In the genomic region with DNA sequence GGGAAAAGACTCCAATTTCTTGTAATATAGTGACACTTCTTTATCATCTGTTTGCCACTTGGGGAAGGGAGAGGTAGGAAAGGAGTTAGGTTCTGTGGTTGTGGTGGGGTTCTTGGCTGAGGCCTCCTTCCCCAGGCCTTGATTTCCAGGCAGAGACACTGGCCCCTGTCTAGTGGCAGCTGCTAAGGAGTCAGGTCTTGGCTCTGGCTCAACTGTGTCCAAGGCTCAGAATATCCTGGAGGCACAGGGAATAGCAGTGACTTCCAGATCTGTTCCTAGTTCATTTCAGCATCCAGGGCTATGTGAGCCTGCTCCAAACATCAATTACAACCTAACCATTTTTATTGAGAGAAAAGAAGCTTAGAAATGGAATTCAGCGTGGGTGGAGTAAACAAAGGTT, we compare ENCODE assay signal across 20 cellular contexts. TPM values are rescaled to one million over a fixed set of nuclear protein-coding genes. Genes with fewer than 3 reads are reported as not detected.
"Had no signal": no experiment of that assay in that cellular context is flagged by ENCODE, and none has a peak within 500 bp of the region (broad histone marks: within the 10 kb centered on the region; RNA-seq: fewer than 3 reads in every experiment).

No MANE protein-coding gene starts in this region.

- H3K4me3 ChIP-seq: body of pancreas, hepatocyte, sigmoid colon, thyroid gland had no signal

- H3K4me2 ChIP-seq: hepatocyte had no signal

- H3K4me1 ChIP-seq: body of pancreas, sigmoid colon had no signal

- DNase-seq: activated CD4-positive, alpha-beta T cell treated with anti-CD3 and anti-CD28 coated beads for 1 hour; activated CD4-positive, alpha-beta T cell treated with anti-CD3 and anti-CD28 coated beads, Interleukin-2, amount 50 U/mL, for 1 hour; activated CD8-positive, alpha-beta T cell treated with anti-CD3 and anti-CD28 coated beads, Interleukin-2, amount 10 ng/mL, durations not matched to agents 7 days and 5 days; activated gamma-delta T cell treated with Interleukin-2 at 50 U/mL for 16 hours; anterior cingulate cortex; body of pancreas; effector memory CD4-positive, alpha-beta T cell; foreskin keratinocyte; immature natural killer cell; kidney glomerular epithelial cell; naive thymus-derived CD4-positive, alpha-beta T cell; posterior cingulate gyrus; sigmoid colon; stimulated activated CD4-positive, alpha-beta T cell treated with anti-CD3 and anti-CD28 coated beads, Interleukin-4, amount 100 ng/mL, for 24 hours; T-helper 1 cell had no signal

- ATAC-seq: activated CD8-positive, alpha-beta T cell treated with anti-CD3 and anti-CD28 coated beads, Interleukin-2, amount 10 ng/mL, durations not matched to agents 7 days and 5 days; body of pancreas; foreskin keratinocyte; naive thymus-derived CD4-positive, alpha-beta T cell had no signal

- H3K27ac ChIP-seq: body of pancreas, foreskin keratinocyte, hepatocyte, sigmoid colon had no signal

- H3K9me3 ChIP-seq: body of pancreas, sigmoid colon, thyroid gland had no signal

- H2AFZ ChIP-seq: hepatocyte had no signal

- H3K36me3 ChIP-seq: sigmoid colon, thyroid gland had no signal

- H3K27me3 ChIP-seq: body of pancreas, hepatocyte, sigmoid colon, thyroid gland had no signal

RNA-seq across cellular contexts. Expression of a gene that starts 58.0 kb away (rescaled TPM):
- total RNA-seq: activated CD8-positive, alpha-beta T cell treated with anti-CD3 and anti-CD28 coated beads, Interleukin-2, amount 10 ng/mL, durations not matched to agents 7 days and 5 days; activated T-helper 1 cell treated with anti-CD3 and anti-CD28 coated beads, Interleukin-12 subunit alpha, Interleukin-12 subunit beta, Interleukin-2, Interleukin-4 antibody, amounts not matched to agents 30 ng/mL and 10 ng/mL and 1 ng/mL, durations not matched to agents 14 hours and 24 hours and 36 hours; dermis microvascular lymphatic vessel endothelial cell; foreskin keratinocyte; naive thymus-derived CD4-positive, alpha-beta T cell; renal cortical epithelial cell had no signal
- polyA plus RNA-seq: foreskin keratinocyte had no signal
